ENCODE assay signal across 8 cellular contexts in genomic region chr13:36918246-36919060, GRCh38. TPM values are rescaled to one million over a fixed set of nuclear protein-coding genes. Genes with fewer than 3 reads are reported as not detected.
DNase-seq lines count a peak whose midpoint lies in the region; ATAC-seq and TF ChIP-seq lines count a peak whose summit lies in the region.

No MANE protein-coding gene starts in this region.

- H3K79me2 ChIP-seq in mammary epithelial cell (ENCODE audit: insufficient read depth, low read length), result no peaks in the 10 kb centered on the region

- H2BK15ac ChIP-seq in mesenchymal stem cell (ENCODE audit: low read depth, poor library complexity, severe bottlenecking), result no peak overlapping the region

- H2BK5ac ChIP-seq in mesenchymal stem cell (ENCODE audit: low read depth, low read length, poor library complexity, severe bottlenecking), result no peak overlapping the region

- H3K9me3 ChIP-seq in mammary epithelial cell (replicated peaks; ENCODE audit: insufficient read depth, low read length) (no peaks in the 10 kb centered on the region), mesenchymal stem cell (ENCODE audit: control insufficient read depth, low read length) (no peaks in the 10 kb centered on the region)

- no peak overlapping the region for H3K14ac ChIP-seq in mesenchymal stem cell (ENCODE audit: low read length in 2 of 2)

- H3K4me1 ChIP-seq in mammary epithelial cell (ENCODE audit: insufficient read depth, low read length), result peaks cover 7% of the 10 kb centered on the region
- peaks cover 7% of the 10 kb centered on the region for H3K4me1 ChIP-seq in mesenchymal stem cell (ENCODE audit: control insufficient read depth, insufficient read depth, low read depth, low read length)

- no peak overlapping the region for H3K4me3 ChIP-seq in mammary epithelial cell (replicated peaks in 1 of 3; ENCODE audit: insufficient read depth in 1 of 3, low read depth in 2 of 3, low read length in 3 of 3)
- peak overlapping the region in 1 of 2 experiments; percentile 84 for H3K4me3 ChIP-seq in mesenchymal stem cell (ENCODE audit: insufficient read depth in 1 of 2, low read depth in 1 of 2, low read length in 2 of 2)

- in situ Hi-C loops in KBM-7 (cut with MboI; ENCODE audit: low pct_unique_long_range_greater_than_20kb, low sequenced_read_pairs), result no loop called here
- in situ Hi-C loops in mammary epithelial cell (cut with MboI; ENCODE audit: low sequenced_read_pairs in 2 of 2), result no loop called here

- H3K9ac ChIP-seq in mammary epithelial cell (ENCODE audit: insufficient read depth, low read length) (no peak overlapping the region), mesenchymal stem cell (ENCODE audit: low read length) (peak overlapping the region; percentile 66)

- H2BK120ac ChIP-seq in mesenchymal stem cell (ENCODE audit: low read depth, low read length), result no peak overlapping the region

- H3K36me3 ChIP-seq in mammary epithelial cell (ENCODE audit: insufficient read depth, low read length), result no peaks in the 10 kb centered on the region
- no peaks in the 10 kb centered on the region for H3K36me3 ChIP-seq in mesenchymal stem cell (ENCODE audit: control insufficient read depth in 1 of 2, insufficient read depth in 2 of 2, low read depth in 1 of 2, low read length in 2 of 2)

- no peak overlapping the region for H3K18ac ChIP-seq in mesenchymal stem cell (ENCODE audit: low read depth in 1 of 2, low read length in 2 of 2)

- no peak overlapping the region for H2AK5ac ChIP-seq in mesenchymal stem cell (ENCODE audit: low read length, severe bottlenecking)

- CTCF ChIA-PET in mammary epithelial cell (lab: Charles Lee; ENCODE audit: low non-redundant PET), result no interaction called here

- H4K91ac ChIP-seq in mesenchymal stem cell (ENCODE audit: low read length), result no peak overlapping the region

- peak overlapping the region; percentile 87 for H2AFZ ChIP-seq in mammary epithelial cell (ENCODE audit: low read depth, low read length)
- H2AFZ ChIP-seq in mesenchymal stem cell (ENCODE audit: low read depth, low read length), result no peak overlapping the region

- DNase-seq in Ammon's horn (ENCODE audit: low spot score) (peak; percentile 20), KBM-7 (peak; percentile 18), mammary epithelial cell (no peak), mesenchymal stem cell (peak; percentile 54), cortex of kidney (lab: John Stamatoyannopoulos, UW) (no peak), SW480 (ENCODE audit: low spot score) (no peak)

- H3K27me3 ChIP-seq in mammary epithelial cell (ENCODE audit: insufficient read depth, low read length) (peaks cover 5% of the 10 kb centered on the region), mesenchymal stem cell (ENCODE audit: control insufficient read depth in 1 of 2, insufficient read depth in 1 of 2, low read length in 2 of 2) (peaks cover 0 to 4% of the 10 kb centered on the region in 2 experiments)

- no peak overlapping the region for H4K8ac ChIP-seq in mesenchymal stem cell (ENCODE audit: low read length)

- no peak overlapping the region for H3K4ac ChIP-seq in mesenchymal stem cell (ENCODE audit: low read depth in 1 of 2, low read length in 2 of 2)

- no peak for ATAC-seq in esophagus mucosa
- ATAC-seq in HG03460 (IDR thresholded peaks at IDR 0.05; ENCODE audit: unreplicated experiment), result no peak

- BruUV-seq in mammary epithelial cell (replicated peaks; lab: Mats Ljungman, UMichigan), result no TSS peak

- H2BK12ac ChIP-seq in mesenchymal stem cell (ENCODE audit: low read length in 2 of 2), result no peak overlapping the region

- intact Hi-C loops in mammary epithelial cell (cut with micrococcal nuclease), result no loop called here

- dilution Hi-C loops in mammary epithelial cell (cut with HindIII; ENCODE audit: low sequenced_read_pairs), result loop anchor here (5.0 kb wide), 1 partner anchor 41 kb away; no protein-coding TSS in a partner anchor

- H3K27ac ChIP-seq in mammary epithelial cell (ENCODE audit: insufficient read depth, low read depth, low read length) (no peak overlapping the region), mesenchymal stem cell (ENCODE audit: low read length, poor library complexity, severe bottlenecking) (no peak overlapping the region)

- TF ChIP-seq CTCF in mammary epithelial cell (conservative IDR thresholded peaks at IDR 0.05 in 1 of 2, IDR thresholded peaks at IDR 0.05 in 1 of 2; ENCODE audit: extremely low read depth in 1 of 2, insufficient read depth in 1 of 2, low read depth in 1 of 2, low read length in 2 of 2), result no peak

- no peak overlapping the region for H3K23ac ChIP-seq in mesenchymal stem cell (ENCODE audit: low read length in 2 of 2)

- peak overlapping the region; percentile 88 for H3K4me2 ChIP-seq in mammary epithelial cell (ENCODE audit: insufficient read depth, low read depth, low read length)
- peak overlapping the region; percentile 98 for H3K4me2 ChIP-seq in mesenchymal stem cell (ENCODE audit: low read length, poor library complexity, severe bottlenecking)

- no peaks in the 10 kb centered on the region for H4K20me1 ChIP-seq in mammary epithelial cell (ENCODE audit: insufficient read depth, low read length)

- no peaks in the 10 kb centered on the region for H3K79me1 ChIP-seq in mesenchymal stem cell (replicated peaks; ENCODE audit: low read length, poor library complexity, severe bottlenecking)

- WGBS in mammary epithelial cell (ENCODE audit: low coverage, missing lambda C conversion rate), result 57% methylated on average over 11 of the region's 11 CpGs
- WGBS in mesenchymal stem cell, result 25% methylated on average over 5 of the region's 11 CpGs

RNA-seq across cellular contexts. Expression of gene SMAD9, which starts 1.6 kb away (rescaled TPM):
- total RNA-seq in mammary epithelial cell, result 1 to 10 TPM; 1.0 to 1.2 TPM
- 0.16 TPM for polyA plus RNA-seq in mammary epithelial cell
- polyA minus RNA-seq in mammary epithelial cell, result 1.3 TPM
- 4.9 TPM for polyA plus RNA-seq in mesenchymal stem cell (2013, experiment 1 of 2)
- polyA plus RNA-seq in mesenchymal stem cell (2013, experiment 2 of 2), result 5.0 TPM
- total RNA-seq in esophagus mucosa, result 0.68 TPM

Comparison
In these comparisons a context has a peak if more than half of its experiments do, and no peak if none do; other contexts are left out.
1. DNase-seq: peak in Ammon's horn (single experiment), KBM-7 (single experiment) and mesenchymal stem cell (single experiment); none in mammary epithelial cell (single experiment), cortex of kidney (single experiment) and SW480 (single experiment).